ENCODE assay signal across 9 cellular contexts in genomic region chr2:46499392-46499785, GRCh38. TPM values are rescaled to one million over a fixed set of nuclear protein-coding genes. Genes with fewer than 3 reads are reported as not detected.
DNase-seq lines count a peak whose midpoint lies in the region; ATAC-seq, FAIRE-seq and TF ChIP-seq lines count a peak whose summit lies in the region.
"Had no signal": no experiment of that assay in that cellular context is flagged by ENCODE, and none has a peak within 500 bp of the region (broad histone marks: within the 10 kb centered on the region; RNA-seq: fewer than 3 reads in every experiment).

No MANE protein-coding gene starts in this region.

- FAIRE-seq in GM12892 (lab: Jason Lieb, UNC) (no peak), RCC 7860 (lab: Jason Lieb, UNC) (no peak)

- no peak for ATAC-seq in CD4-positive, alpha-beta T cell (ENCODE audit: poor library complexity)
- ATAC-seq in RWPE2 (ENCODE audit: low read depth): no peak; the same call in 2 of the 3 replicates
- no peak for ATAC-seq in GM19351 (IDR thresholded peaks at IDR 0.05; ENCODE audit: unreplicated experiment)

- no peaks in the 10 kb centered on the region for H3K79me2 ChIP-seq in osteoblast (ENCODE audit: insufficient read depth, low read length)

- H3K36me3 ChIP-seq in RWPE2 (ENCODE audit: low read depth): no peaks in the 10 kb centered on the region
- H3K36me3 ChIP-seq in esophagus (ENCODE audit: control insufficient read depth in 2 of 2, insufficient read depth in 2 of 2, low read length in 1 of 2): no peaks in the 10 kb centered on the region
- H3K36me3 ChIP-seq in osteoblast (ENCODE audit: insufficient read depth, low read length): no peaks in the 10 kb centered on the region

- H3K9me3 Mint-ChIP-seq in CD4-positive, alpha-beta T cell: no peaks in the 10 kb centered on the region

- intact Hi-C loops in CD4-positive, alpha-beta T cell (cut with DNase I, micrococcal nuclease): no loop called here

- H3K27ac ChIP-seq in CD4-positive, alpha-beta T cell (ENCODE audit: low read depth, low read length): no peak overlapping the region
- H3K27ac ChIP-seq in RWPE2 (ENCODE audit: poor library complexity, severe bottlenecking): peak overlapping the region; percentile 50
- peak overlapping the region; percentile 53 to 62 for H3K27ac ChIP-seq in esophagus (ENCODE audit: low read depth in 2 of 2, low read length in 1 of 2)
- peak overlapping the region; percentile 54 for H3K27ac ChIP-seq in osteoblast (ENCODE audit: low read depth, low read length)

- H3K27me3 Mint-ChIP-seq in CD4-positive, alpha-beta T cell: no peaks in the 10 kb centered on the region

- H3K27me3 ChIP-seq in CD4-positive, alpha-beta T cell (ENCODE audit: control insufficient read depth, insufficient read depth, low read length): no peaks in the 10 kb centered on the region
- no peaks in the 10 kb centered on the region for H3K27me3 ChIP-seq in RWPE2 (ENCODE audit: insufficient read depth, poor library complexity, severe bottlenecking)
- no peaks in the 10 kb centered on the region for H3K27me3 ChIP-seq in esophagus (ENCODE audit: control insufficient read depth in 1 of 2, insufficient read depth in 2 of 2, low read length in 2 of 2)
- no peaks in the 10 kb centered on the region for H3K27me3 ChIP-seq in osteoblast (ENCODE audit: insufficient read depth, low read length)

- POLR2A ChIA-PET in CD4-positive, alpha-beta T cell (lab: Charles Lee): no interaction called here

- H2AFZ ChIP-seq in osteoblast (ENCODE audit: low read length): peak overlapping the region; percentile 89

- no peak for TF ChIP-seq CTCF in CD4-positive, alpha-beta T cell (IDR thresholded peaks at IDR 0.05)
- TF ChIP-seq CTCF in RWPE2 (IDR thresholded peaks at IDR 0.05; ENCODE audit: poor library complexity, severe bottlenecking): no peak
- no peak for TF ChIP-seq CTCF in osteoblast (IDR thresholded peaks at IDR 0.05; ENCODE audit: extremely low read depth, low read depth, low read length)

- WGBS in esophagus, 2 donors: 21 to 28% methylated on average over 7 of the region's 7 CpGs

- H3K4me1 Mint-ChIP-seq in CD4-positive, alpha-beta T cell (ENCODE audit: low read depth): peaks cover 10% of the 10 kb centered on the region

- H3K4me2 ChIP-seq in osteoblast (ENCODE audit: insufficient read depth, low read length): peak overlapping the region; percentile 98

- peaks cover 5% of the 10 kb centered on the region for H3K36me3 Mint-ChIP-seq in CD4-positive, alpha-beta T cell (ENCODE audit: low read depth)

- no peaks in the 10 kb centered on the region for H3K9me3 ChIP-seq in CD4-positive, alpha-beta T cell (ENCODE audit: control insufficient read depth, low read length)
- no peaks in the 10 kb centered on the region for H3K9me3 ChIP-seq in RWPE2 (ENCODE audit: severe bottlenecking)
- no peaks in the 10 kb centered on the region for H3K9me3 ChIP-seq in esophagus (ENCODE audit: control insufficient read depth in 2 of 2, insufficient read depth in 1 of 2, low read depth in 1 of 2, low read length in 1 of 2)
- no peaks in the 10 kb centered on the region for H3K9me3 ChIP-seq in osteoblast (ENCODE audit: low read depth, low read length)

- H3K4me3 ChIP-seq in RWPE2 (ENCODE audit: severe bottlenecking): peak overlapping the region; percentile 33
- peak overlapping the region in 1 of 2 donors; percentile 61 for H3K4me3 ChIP-seq in esophagus (ENCODE audit: low read depth in 1 of 2, low read length in 2 of 2)
- peak overlapping the region; percentile 77 for H3K4me3 ChIP-seq in osteoblast (ENCODE audit: insufficient read depth, low read length)

- DNase-seq in CD4-positive, alpha-beta T cell: no peak
- DNase-seq in RWPE2 (ENCODE audit: low spot score) (no peak), osteoblast (ENCODE audit: insufficient read length, low spot score, missing footprints) (no peak), GM12892 (ENCODE audit: insufficient read length) (no peak), RCC 7860 (ENCODE audit: low spot score) (no peak)
- DNase-seq in stimulated activated CD8-positive, alpha-beta memory T cell treated with anti-CD3 and anti-CD28 coated beads, Interleukin-4, amount 100 ng/mL, for 48 hours: no peak

- peak overlapping the region; percentile 91 for H3K27ac Mint-ChIP-seq in CD4-positive, alpha-beta T cell

- TF ChIP-seq POLR2A in GM12892 (IDR thresholded peaks at IDR 0.05; ENCODE audit: low read depth, low read length): no peak

- peaks cover 4% of the 10 kb centered on the region for H3K4me1 ChIP-seq in RWPE2 (ENCODE audit: insufficient read depth, poor library complexity, severe bottlenecking)
- peaks cover 0 to 5% of the 10 kb centered on the region in 2 donors for H3K4me1 ChIP-seq in esophagus (ENCODE audit: control insufficient read depth in 2 of 2, insufficient read depth in 2 of 2, low read length in 1 of 2)
- peaks cover 12% of the 10 kb centered on the region for H3K4me1 ChIP-seq in osteoblast (ENCODE audit: insufficient read depth, low read length)

- no peaks in the 10 kb centered on the region for H4K20me1 ChIP-seq in osteoblast (ENCODE audit: insufficient read depth, low read length)

- peak overlapping the region; percentile 94 for H3K4me3 Mint-ChIP-seq in CD4-positive, alpha-beta T cell

- CTCF ChIA-PET in CD4-positive, alpha-beta T cell (lab: Charles Lee): no interaction called here

RNA-seq across cellular contexts. Expression of gene TMEM247, which starts 20.0 kb away (rescaled TPM):
- total RNA-seq in CD4-positive, alpha-beta T cell: not detected
- polyA plus RNA-seq in esophagus: not detected
- not detected in 2 replicates for total RNA-seq in osteoblast
- not detected for polyA plus RNA-seq in GM12892 (2012; ENCODE audit: missing spikeins)
- total RNA-seq: NCI-H460 had no signal

RNA-seq across cellular contexts. Expression of gene RHOQ, which starts 42.9 kb away (rescaled TPM):
- 10 to 100 TPM; 15.1 to 16.5 TPM for total RNA-seq in CD4-positive, alpha-beta T cell
- polyA plus RNA-seq in esophagus: 10 to 100 TPM in 1 of 2 donors, 1 to 10 TPM in 1; 7.2 to 11.4 TPM
- total RNA-seq in osteoblast: 137 and 163 TPM in 2 replicates
- polyA plus RNA-seq in GM12892 (2012; ENCODE audit: missing spikeins): 39.2 TPM

RNA-seq across cellular contexts. Expression of gene ATP6V1E2, which starts 43.0 kb away (rescaled TPM):
- total RNA-seq in CD4-positive, alpha-beta T cell: 1 to 10 TPM; 6.0 to 7.1 TPM
- 1 to 10 TPM; 1.3 to 1.6 TPM for polyA plus RNA-seq in esophagus
- 5.9 and 6.5 TPM in 2 replicates for total RNA-seq in osteoblast
- polyA plus RNA-seq in GM12892 (2012; ENCODE audit: missing spikeins): 8.2 TPM
